Comparison of ENCODE assay signal across 8 cellular contexts in the genomic region with DNA sequence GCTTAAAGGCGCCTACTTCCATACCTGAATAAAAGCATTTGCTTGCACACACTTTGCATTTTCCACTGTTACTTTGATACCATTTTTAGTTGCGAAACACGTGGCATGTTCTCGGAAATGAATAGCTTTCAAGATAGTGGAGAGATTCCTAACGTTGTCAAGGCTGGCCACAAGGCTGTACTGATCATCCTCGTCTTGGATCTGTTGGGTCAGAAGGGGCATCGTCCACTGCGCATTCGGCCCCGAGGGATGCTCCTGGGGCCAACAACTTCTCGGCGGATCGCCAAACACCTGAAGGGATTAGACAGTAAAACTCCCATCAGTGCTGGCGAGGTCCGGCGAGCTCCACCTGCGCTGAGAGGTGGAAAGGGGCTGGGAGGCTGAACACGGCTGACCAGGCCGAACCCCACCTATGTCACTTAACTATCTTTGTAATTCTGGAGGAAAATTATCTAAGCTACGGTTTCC. TPM values are rescaled to one million over a fixed set of nuclear protein-coding genes. Genes with fewer than 3 reads are reported as not detected.
DNase-seq lines count a peak whose midpoint lies in the region; ATAC-seq and TF ChIP-seq lines count a peak whose summit lies in the region.

No MANE protein-coding gene starts in this region.

- ATAC-seq in GM21367 (IDR thresholded peaks at IDR 0.05; ENCODE audit: unreplicated experiment) (peak; percentile 9), HG03521 (IDR thresholded peaks at IDR 0.05; ENCODE audit: unreplicated experiment) (peak; percentile 11), activated B cell treated with CpG ODN at 0.5 μM for 24 hours (ENCODE audit: low read depth) (no peak)

- H3K4me3 ChIP-seq in fibroblast of villous mesenchyme (ENCODE audit: low read depth, low read length): peak overlapping the region; percentile 98

- intact Hi-C loops in activated B cell treated with CpG ODN at 0.5 μM for 24 hours (cut with micrococcal nuclease): loop anchor here (1.0 to 10.0 kb wide), 8 partner anchors 10 to 1328 kb away; a partner anchor contains a TSS

- TF ChIP-seq CTCF in activated B cell treated with CpG ODN at 0.5 μM for 24 hours (IDR thresholded peaks at IDR 0.05): no peak
- TF ChIP-seq CTCF in fibroblast of villous mesenchyme (IDR thresholded peaks at IDR 0.05; ENCODE audit: insufficient read depth, low read depth, low read length): no peak
- no peak for TF ChIP-seq CTCF in GM20000 (IDR thresholded peaks at IDR 0.05; ENCODE audit: extremely low read depth, missing control alignments)

- H3K27ac Mint-ChIP-seq in activated B cell treated with CpG ODN at 0.5 μM for 24 hours: no peak overlapping the region

- CTCF ChIA-PET in activated B cell treated with CpG ODN at 0.5 μM for 24 hours (lab: Charles Lee): interaction anchor here (0.7 to 2.9 kb wide), 4 partner anchors 15 to 1327 kb away, joined by 3 to 15 read pairs (median 4); a partner anchor contains a TSS

- DNase-seq in Daoy (ENCODE audit: low read depth) (peak; percentile 8), activated B cell treated with CpG ODN at 0.5 μM for 24 hours (peak; percentile 23), fibroblast of villous mesenchyme (ENCODE audit: low read depth) (peak; percentile 64), pons (ENCODE audit: low spot score) (peak; percentile 10), GM20000 (ENCODE audit: low spot score) (no peak), DMS79 treated with DMSO at 0.1 percent for 48 hours (lab: John Stamatoyannopoulos, UW) (no peak)

- peaks cover 38% of the 10 kb centered on the region for H3K36me3 Mint-ChIP-seq in activated B cell treated with CpG ODN at 0.5 μM for 24 hours (ENCODE audit: low read depth)

- POLR2A ChIA-PET in activated B cell treated with CpG ODN at 0.5 μM for 24 hours (lab: Charles Lee): interaction anchor here (1.1 to 4.0 kb wide), 5 partner anchors 9 to 415 kb away, joined by 3 to 125 read pairs (median 20); a partner anchor contains a TSS

- no peak overlapping the region for H3K4me3 Mint-ChIP-seq in activated B cell treated with CpG ODN at 0.5 μM for 24 hours

- H3K4me1 Mint-ChIP-seq in activated B cell treated with CpG ODN at 0.5 μM for 24 hours: peaks cover 34% of the 10 kb centered on the region

- H3K9me3 Mint-ChIP-seq in activated B cell treated with CpG ODN at 0.5 μM for 24 hours: no peaks in the 10 kb centered on the region

- H3K27me3 Mint-ChIP-seq in activated B cell treated with CpG ODN at 0.5 μM for 24 hours: no peaks in the 10 kb centered on the region

RNA-seq across cellular contexts. Expression of a gene that starts 0.6 kb away (rescaled TPM):
- total RNA-seq in Daoy (2014; rRNA removed; shearing (Covaris generic)): 33.4 and 127 TPM in 2 replicates
- total RNA-seq in activated B cell treated with CpG ODN at 0.5 μM for 24 hours: 20.2 and 24.4 TPM in 2 replicates
- total RNA-seq in fibroblast of villous mesenchyme: 52.5 and 68.7 TPM in 2 replicates

RNA-seq across cellular contexts. Expression of a gene that starts 0.8 kb away (rescaled TPM):
- 135 and 140 TPM in 2 replicates for total RNA-seq in Daoy (2014; rRNA removed; shearing (Covaris generic))
- 40.6 and 42.4 TPM in 2 replicates for total RNA-seq in activated B cell treated with CpG ODN at 0.5 μM for 24 hours
- 38.7 and 88.9 TPM in 2 replicates for total RNA-seq in fibroblast of villous mesenchyme

RNA-seq across cellular contexts. Expression of a gene that starts 14.7 kb away (rescaled TPM):
- 26.9 and 38.5 TPM in 2 replicates for total RNA-seq in Daoy (2014; rRNA removed; shearing (Covaris generic))
- total RNA-seq in activated B cell treated with CpG ODN at 0.5 μM for 24 hours (44.0 and 48.0 TPM in 2 replicates), fibroblast of villous mesenchyme (22.2 and 44.5 TPM in 2 replicates)

Comparison
In these comparisons a context has a peak if more than half of its experiments do, and no peak if none do; other contexts are left out.
1. DNase-seq: peak in Daoy (single experiment), activated B cell treated with CpG ODN at 0.5 μM for 24 hours (single experiment), fibroblast of villous mesenchyme (single experiment) and pons (single experiment); none in GM20000 (single experiment) and DMS79 treated with DMSO at 0.1 percent for 48 hours (single experiment).